In the genomic region with DNA sequence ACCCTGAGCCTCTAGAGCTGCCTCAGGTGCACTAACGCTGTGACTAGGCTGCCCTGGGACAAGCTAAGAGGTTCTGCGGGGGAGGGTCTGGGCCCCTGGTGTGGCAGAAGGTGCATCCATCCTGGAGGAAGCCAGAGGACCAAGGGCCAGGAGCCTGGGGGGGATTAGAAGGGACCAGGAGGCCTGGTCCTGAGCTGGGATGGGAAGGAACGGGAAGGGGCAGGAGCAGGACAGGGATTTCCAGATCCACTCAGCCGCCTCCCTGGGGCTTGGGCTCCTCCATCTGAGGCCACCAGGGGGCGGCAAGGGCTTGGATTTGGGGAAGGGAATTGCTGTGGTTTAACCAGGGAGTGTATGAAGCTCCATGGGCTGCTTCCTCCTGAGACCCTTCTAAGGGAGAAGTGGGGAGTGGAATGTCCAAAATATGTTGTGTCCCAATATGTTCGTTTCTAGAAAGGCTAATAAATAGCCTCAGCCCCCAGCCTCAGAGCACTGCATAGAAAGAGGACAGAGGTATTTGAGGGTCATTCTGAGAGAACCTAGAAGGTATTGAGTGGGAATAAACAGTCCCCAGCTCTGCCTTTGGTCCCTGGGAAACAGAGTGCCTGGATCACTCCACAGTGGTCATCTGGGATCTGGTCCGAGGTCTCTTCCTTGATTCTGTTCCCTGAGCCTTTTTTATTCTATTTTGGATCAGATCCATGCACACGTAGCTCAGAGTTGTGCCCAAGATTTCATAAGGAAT, we compare ENCODE assay signal across 9 cellular contexts. TPM values are rescaled to one million over a fixed set of nuclear protein-coding genes. Genes with fewer than 3 reads are reported as not detected.
DNase-seq lines count a peak whose midpoint lies in the region; ATAC-seq, FAIRE-seq and TF ChIP-seq lines count a peak whose summit lies in the region.
"Had no signal": no experiment of that assay in that cellular context is flagged by ENCODE, and none has a peak within 500 bp of the region (broad histone marks: within the 10 kb centered on the region; RNA-seq: fewer than 3 reads in every experiment).

No MANE protein-coding gene starts in this region.

- H2BK15ac ChIP-seq in IMR-90 (ENCODE audit: low read depth, low read length): no peak overlapping the region

- H3K9me2 ChIP-seq in DOHH2 (replicated peaks; ENCODE audit: control insufficient read depth, low read length): no peaks in the 10 kb centered on the region

- no peak overlapping the region for H2BK20ac ChIP-seq in IMR-90 (ENCODE audit: low read depth, low read length)

- no TSS peak for BruUV-seq in IMR-90 (replicated peaks; lab: Mats Ljungman, UMichigan)

- H3K36me3 ChIP-seq in DOHH2 (ENCODE audit: control insufficient read depth, low read length) (no peaks in the 10 kb centered on the region), IMR-90 (ENCODE audit: control insufficient read depth, insufficient read depth, low read length) (no peaks in the 10 kb centered on the region), right lobe of liver (no peaks in the 10 kb centered on the region)

- CTCF ChIA-PET in IMR-90 (lab: Yijun Ruan, JAX): interaction anchor here (1.7 to 4.1 kb wide), 2 partner anchors 12 to 16 kb away, joined by 7 to 51 read pairs; no protein-coding TSS in a partner anchor

- no peak overlapping the region for H2AK5ac ChIP-seq in IMR-90 (ENCODE audit: low read depth, low read length)

- dilution Hi-C loops in IMR-90 (cut with HindIII; ENCODE audit: low sequenced_read_pairs, unreplicated experiment): no loop called here

- no peaks in the 10 kb centered on the region for H4K20me1 ChIP-seq in DOHH2 (ENCODE audit: control insufficient read depth, insufficient read depth, low read depth, low read length)
- no peaks in the 10 kb centered on the region for H4K20me1 ChIP-seq in IMR-90 (ENCODE audit: insufficient read depth, low read length)

- TF ChIP-seq POLR2A in IMR-90 (IDR thresholded peaks at IDR 0.05; ENCODE audit: low read depth, low read length) (no peak), right lobe of liver (IDR thresholded peaks at IDR 0.05) (no peak)

- H3K4ac ChIP-seq in IMR-90 (ENCODE audit: low read depth, low read length): no peak overlapping the region

- no peak overlapping the region for H4K91ac ChIP-seq in IMR-90 (ENCODE audit: insufficient read depth, low read depth, low read length)

- intact Hi-C loops in IMR-90 (cut with micrococcal nuclease): no loop called here
- intact Hi-C loops in right lobe of liver (cut with DNase I): no loop called here

- no peak overlapping the region for H3K18ac ChIP-seq in IMR-90 (ENCODE audit: low read depth, low read length)

- TF ChIP-seq CTCF in DOHH2 (IDR thresholded peaks at IDR 0.05; ENCODE audit: low read depth, low read length, poor library complexity, severe bottlenecking) (peak; percentile 93), IMR-90 (conservative IDR thresholded peaks at IDR 0.05; ENCODE audit: low read depth, low read length) (peak; percentile 72), cardiac fibroblast (IDR thresholded peaks at IDR 0.05; ENCODE audit: low read depth, low read length) (peak; percentile 96), right lobe of liver (IDR thresholded peaks at IDR 0.05) (peak; percentile 31 to 81 (median 70))

- no peak overlapping the region for H3K27ac ChIP-seq in DOHH2 (ENCODE audit: low read depth, low read length)
- no peak overlapping the region for H3K27ac ChIP-seq in IMR-90 (ENCODE audit: insufficient read depth, low read length)
- H3K27ac ChIP-seq in right lobe of liver: no peak overlapping the region

- H3K56ac ChIP-seq in IMR-90 (ENCODE audit: extremely low read depth, insufficient read depth, low read length): no peak overlapping the region

- ATAC-seq in IMR-90 (ENCODE audit: low read depth) (peak; percentile 88), SK-N-SH treated with all-trans-retinoic acid at 6 μM for 48 hours (peak; percentile 100), right lobe of liver (peak; percentile 76 to 84 (median 80)), GM18868 (IDR thresholded peaks at IDR 0.05; ENCODE audit: unreplicated experiment) (no peak), GM18861 (IDR thresholded peaks at IDR 0.05; ENCODE audit: unreplicated experiment) (no peak)
- ATAC-seq: naive thymus-derived CD4-positive, alpha-beta T cell had no signal

- H3K4me1 ChIP-seq in DOHH2 (ENCODE audit: control insufficient read depth, low read length) (peaks cover 14% of the 10 kb centered on the region), IMR-90 (ENCODE audit: control insufficient read depth, insufficient read depth, low read length) (no peaks in the 10 kb centered on the region), right lobe of liver (no peaks in the 10 kb centered on the region)

- no peak overlapping the region for H3K4me3 ChIP-seq in DOHH2 (ENCODE audit: low read length)
- no peak overlapping the region for H3K4me3 ChIP-seq in IMR-90 (ENCODE audit: insufficient read depth, low read depth, low read length)
- H3K4me3 ChIP-seq in cardiac fibroblast (replicated peaks in 1 of 2; ENCODE audit: low read depth in 2 of 2, low read length in 2 of 2): no peak overlapping the region
- H3K4me3 ChIP-seq in right lobe of liver: no peak overlapping the region

- H3K23ac ChIP-seq in IMR-90 (ENCODE audit: low read depth, low read length): no peak overlapping the region

- H3K79me2 ChIP-seq in DOHH2 (ENCODE audit: control insufficient read depth, low read length): no peaks in the 10 kb centered on the region

- POLR2A ChIA-PET in IMR-90 (lab: Charles Lee; ENCODE audit: unreplicated experiment): no interaction called here

- no peaks in the 10 kb centered on the region for H3K27me3 ChIP-seq in DOHH2 (ENCODE audit: control insufficient read depth, low read length)
- H3K27me3 ChIP-seq in IMR-90 (ENCODE audit: control insufficient read depth, insufficient read depth, low read length): peaks cover 7% of the 10 kb centered on the region
- H3K27me3 ChIP-seq in right lobe of liver: no peaks in the 10 kb centered on the region

- DNase-seq in IMR-90 (peak; percentile 24), cardiac fibroblast (ENCODE audit: low read depth in 2 of 2) (peak; percentile 54 to 63), right lobe of liver (peak; percentile 55 to 69 (median 59)), urothelium cell line (ENCODE audit: low spot score) (peak; percentile 86)

- peak overlapping the region; percentile 70 for H2AFZ ChIP-seq in IMR-90 (replicated peaks; ENCODE audit: low read length, poor library complexity)

- TF ChIP-seq RAD21 in IMR-90 (IDR thresholded peaks at IDR 0.05; ENCODE audit: low read length): peak; percentile 52

- H4K5ac ChIP-seq in IMR-90 (ENCODE audit: low read depth, low read length): no peak overlapping the region

- H3K14ac ChIP-seq in IMR-90 (replicated peaks; ENCODE audit: low read depth, low read length): no peak overlapping the region

- H3K4me2 ChIP-seq in DOHH2 (ENCODE audit: low read length) (no peak overlapping the region), IMR-90 (ENCODE audit: low read depth, low read length) (no peak overlapping the region)

- H3F3A ChIP-seq in DOHH2 (ENCODE audit: control insufficient read depth, insufficient read depth): no peaks in the 10 kb centered on the region

- H3K79me1 ChIP-seq in IMR-90 (ENCODE audit: low read depth in 1 of 2, low read length in 2 of 2): no peaks in the 10 kb centered on the region

- peak overlapping the region; percentile 71 for H2AK9ac ChIP-seq in IMR-90 (replicated peaks; ENCODE audit: low read depth, low read length, poor library complexity)

- H3K9ac ChIP-seq in IMR-90 (ENCODE audit: low read depth, low read length): no peak overlapping the region

- in situ Hi-C loops in IMR-90 (cut with MboI; ENCODE audit: low sequenced_read_pairs): loop anchor here (10.0 kb wide), 1 partner anchor 112 kb away; no protein-coding TSS in a partner anchor

- 42% methylated on average over 2 of the region's 8 CpGs; no CpG with 5 or more reads in 1 of the 2 experiments for WGBS in IMR-90 (ENCODE audit: extremely low coverage in 2 of 2, insufficient read length in 1 of 2), 2 experiments
- WGBS in right lobe of liver (ENCODE audit: insufficient coverage, low coverage, low lambda C conversion rate, missing lambda C conversion rate): 29% methylated on average over 8 of the region's 8 CpGs

- FAIRE-seq in urothelium cell line (lab: Jason Lieb, UNC): peak; percentile 88

- no peaks in the 10 kb centered on the region for H3K9me3 ChIP-seq in DOHH2 (ENCODE audit: control insufficient read depth, insufficient read depth, low read length)
- no peaks in the 10 kb centered on the region for H3K9me3 ChIP-seq in IMR-90 (ENCODE audit: control insufficient read depth, insufficient read depth, low read length)
- no peaks in the 10 kb centered on the region for H3K9me3 ChIP-seq in right lobe of liver

- no peak overlapping the region for H4K8ac ChIP-seq in IMR-90 (ENCODE audit: low read depth in 2 of 2, low read length in 2 of 2)

- no peaks in the 10 kb centered on the region for H3K9me1 ChIP-seq in IMR-90 (ENCODE audit: insufficient read depth, low read length)

- no peak overlapping the region for H2BK5ac ChIP-seq in IMR-90 (ENCODE audit: low read depth, low read length, poor library complexity, severe bottlenecking)

- H2BK120ac ChIP-seq in IMR-90 (ENCODE audit: low read depth, low read length): no peak overlapping the region

TF ChIP-seq in IMR-90, 13 proteins besides CTCF, POLR2A, EP300 and RAD21:
- no peak for TF ChIP-seq MAFK (IDR thresholded peaks at IDR 0.05; ENCODE audit: low read depth, low read length)
- TF ChIP-seq SMC3 (IDR thresholded peaks at IDR 0.05; ENCODE audit: low read depth, low read length): peak; percentile 44; the same call in 1 of the 2 replicates
TF ChIP-seq in IMR-90: peak in this region for 1.

TF ChIP-seq in SK-N-SH treated with all-trans-retinoic acid at 6 μM for 48 hours, 23 proteins besides CTCF, POLR2A, EP300 and RAD21:
- TF ChIP-seq CSDC2 (CRISPR knock-in tag; IDR thresholded peaks at IDR 0.05) (no peak), PPARA (CRISPR knock-in tag; IDR thresholded peaks at IDR 0.05; ENCODE audit: borderline replicate concordance) (0 out of 2 replicates have a peak, but pooled peaks have one; percentile 24)
TF ChIP-seq in SK-N-SH treated with all-trans-retinoic acid at 6 μM for 48 hours: peak in this region for 1.

RNA-seq across cellular contexts. Expression of a gene that starts 17.4 kb away (rescaled TPM):
- total RNA-seq in IMR-90 (2012; rRNA removed) (not detected in 2 replicates), right lobe of liver (not detected)
- not detected in 2 replicates for polyA plus RNA-seq in IMR-90 (2012; rRNA removed)
- not detected in 2 replicates for polyA plus RNA-seq in IMR-90 (2012; cell fraction: cytosol; rRNA removed)
- not detected in 2 replicates for polyA plus RNA-seq in IMR-90 (2012; cell fraction: nucleus; rRNA removed; ENCODE audit: low replicate concordance)
- total RNA-seq: naive thymus-derived CD4-positive, alpha-beta T cell had no signal
- polyA plus RNA-seq: naive thymus-derived CD4-positive, alpha-beta T cell had no signal

RNA-seq across cellular contexts. Expression of a gene that starts 56.3 kb away (rescaled TPM):
- total RNA-seq in IMR-90 (2012; rRNA removed) (not detected in 2 replicates), right lobe of liver (not detected)
- not detected in 2 replicates for polyA plus RNA-seq in IMR-90 (2012; rRNA removed)
- polyA plus RNA-seq in IMR-90 (2012; cell fraction: cytosol; rRNA removed): not detected in 2 replicates
- polyA plus RNA-seq in IMR-90 (2012; cell fraction: nucleus; rRNA removed; ENCODE audit: low replicate concordance): not detected in 2 replicates
- total RNA-seq: naive thymus-derived CD4-positive, alpha-beta T cell had no signal
- polyA plus RNA-seq: naive thymus-derived CD4-positive, alpha-beta T cell had no signal

Comparison
In these comparisons a context has a peak if more than half of its experiments do, and no peak if none do; other contexts are left out.
1. ATAC-seq: peak in IMR-90 (single experiment), SK-N-SH treated with all-trans-retinoic acid at 6 μM for 48 hours (single experiment) and right lobe of liver (4 of 4); none in GM18868 (single experiment) and GM18861 (single experiment).
2. DNase-seq: peak in every context shown above with its lines; median percentile 86 in urothelium cell line; 59 in right lobe of liver; 58 in cardiac fibroblast; 24 in IMR-90.
3. Peak in every context shown above with its lines, with median percentiles within 50 percentile points of each other: CTCF ChIP-seq.